32 cellular contexts compared by ENCODE assay signal in genomic region chr10:112006407-112006806, GRCh38.
"Had no signal": no experiment of that assay in that cellular context is flagged by ENCODE, and none has a peak within 500 bp of the region (broad histone marks: within the 10 kb centered on the region; RNA-seq: fewer than 3 reads in every experiment).

No MANE protein-coding gene starts in this region.

- H3K9ac ChIP-seq: KMS-11, SK-N-SH had no signal

- H3K9me3 ChIP-seq: MG63, SJCRH30, SK-N-SH had no signal

- DNase-seq: Karpas-422, MG63, NCI-H1048, NCI-H1092 treated with DMSO at 0.1 percent for 48 hours, NCI-H1105 treated with DMSO at 0.1 percent for 48 hours, NCI-H1417, NCI-H1436, NCI-H146, NCI-H1694, NCI-H187, NCI-H1930, NCI-H2029 treated with DMSO at 0.1 percent for 48 hours, NCI-H2081 treated with DMSO at 0.1 percent for 48 hours, NCI-H2107, NCI-H2171, NCI-H226, NCI-H446 treated with DMSO at 0.1 percent for 48 hours, NCI-H510A, NCI-H524, NCI-H526, NCI-H69, NCI-H748 treated with DMSO at 0.1 percent for 48 hours, PC-9, SHP77, SIG-M5, SJCRH30, SK-N-SH, SW 1271 had no signal

- H3K27ac ChIP-seq: KMS-11, PC-9, RWPE1, SJCRH30 had no signal

- ATAC-seq: Panc1, Right ventricle myocardium inferior had no signal

- H3K4me3 ChIP-seq: MG63, PC-9, SJCRH30 had no signal

- H3K36me3 ChIP-seq: MG63, SJCRH30 had no signal

- H3K27me3 ChIP-seq: MG63, SJCRH30 had no signal

- H3K4me1 ChIP-seq: SJCRH30 had no signal
